Comparison of ENCODE assay signal across 9 cellular contexts in genomic region chr17:1645207-1646171, GRCh38. TPM values are rescaled to one million over a fixed set of nuclear protein-coding genes. Genes with fewer than 3 reads are reported as not detected.
DNase-seq lines count a peak whose midpoint lies in the region; ATAC-seq and TF ChIP-seq lines count a peak whose summit lies in the region.
"Had no signal": no experiment of that assay in that cellular context is flagged by ENCODE, and none has a peak within 500 bp of the region (broad histone marks: within the 10 kb centered on the region; RNA-seq: fewer than 3 reads in every experiment).

Gene SCARF1 (minus strand): TSS chr17:1645732. CDS start chr17:1645697, 35 bp downstream.

- H3K4me2 ChIP-seq in mesendoderm (ENCODE audit: low read length), result no peak within 1 kb of the TSS

- H3K23ac ChIP-seq in mesendoderm (ENCODE audit: low read length), result no peak within 1 kb of the TSS

- peaks cover 2% of the 10 kb centered on the region for H3K36me3 Mint-ChIP-seq in T-helper 2 cell treated with Interferon-gamma antibody and Interleukin-4, amounts not matched to agents 5 μg/mL and 100 μg/mL, for 36 hours (ENCODE audit: low read depth)
- H3K36me3 Mint-ChIP-seq in type B pancreatic cell, result no peaks in the 10 kb centered on the region

- WGBS in mesendoderm (ENCODE audit: extremely low coverage, insufficient coverage, low lambda C conversion rate), result no CpG with 5 or more reads among the region's 25 CpGs

- H3K9ac ChIP-seq in mesendoderm (ENCODE audit: low read length), result peak within 1 kb of the TSS; percentile 50
- H3K9ac ChIP-seq: SK-N-SH had no signal

- peak within 1 kb of the TSS; percentile 74 for H3K4me3 Mint-ChIP-seq in T-helper 2 cell treated with Interferon-gamma antibody and Interleukin-4, amounts not matched to agents 5 μg/mL and 100 μg/mL, for 36 hours
- H3K4me3 Mint-ChIP-seq in type B pancreatic cell, result peak within 1 kb of the TSS; percentile 45

- no peak within 1 kb of the TSS for H2BK15ac ChIP-seq in mesendoderm (replicated peaks; ENCODE audit: low read depth)

- H3K79me1 ChIP-seq in mesendoderm (ENCODE audit: low read length), result no peaks in the 10 kb centered on the region

- DNase-seq in T-helper 2 cell treated with Interferon-gamma antibody and Interleukin-4, amounts not matched to agents 5 μg/mL and 100 μg/mL, for 36 hours (ENCODE audit: low spot score), result no peak
- no peak for DNase-seq in T-helper 2 cell
- peak; percentile 53 for DNase-seq in mesendoderm
- DNase-seq in type B pancreatic cell (ENCODE audit: extremely low spot score, unreplicated experiment), result no peak
- no peak for DNase-seq in T1000 (lab: John Stamatoyannopoulos, UW)
- DNase-seq in SHP77 treated with DMSO at 0.1 percent for 48 hours (lab: John Stamatoyannopoulos, UW), result no peak
- DNase-seq: SK-N-SH had no signal

- no peak within 1 kb of the TSS for H4K5ac ChIP-seq in mesendoderm (ENCODE audit: low read length)

- no peaks in the 10 kb centered on the region for H3K36me3 ChIP-seq in mesendoderm (ENCODE audit: control insufficient read depth, insufficient read depth, low read length)

- H3K27ac ChIP-seq in cingulate gyrus (ENCODE audit: low read depth, low read length) (peak within 1 kb of the TSS; percentile 60), mesendoderm (ENCODE audit: low read depth, low read length) (no peak within 1 kb of the TSS)

- H3K56ac ChIP-seq in mesendoderm (ENCODE audit: low read length), result peak within 1 kb of the TSS; percentile 78

- H3K4ac ChIP-seq in mesendoderm (ENCODE audit: low read depth, low read length), result no peak within 1 kb of the TSS

- peak within 1 kb of the TSS; percentile 50 for H2BK5ac ChIP-seq in mesendoderm (ENCODE audit: low read length)

- H3K79me2 ChIP-seq in mesendoderm (ENCODE audit: control insufficient read depth, insufficient read depth, low read length), result no peaks in the 10 kb centered on the region

- H3K4me3 ChIP-seq in mesendoderm (ENCODE audit: low read length), result no peak within 1 kb of the TSS

- no peaks in the 10 kb centered on the region for H3K9me3 Mint-ChIP-seq in T-helper 2 cell treated with Interferon-gamma antibody and Interleukin-4, amounts not matched to agents 5 μg/mL and 100 μg/mL, for 36 hours
- H3K9me3 Mint-ChIP-seq in type B pancreatic cell, result no peaks in the 10 kb centered on the region

- H3K4me1 ChIP-seq in mesendoderm (ENCODE audit: control insufficient read depth, low read depth, low read length), result peaks cover 8% of the 10 kb centered on the region

- no peaks in the 10 kb centered on the region for H3K27me3 ChIP-seq in mesendoderm (ENCODE audit: insufficient read depth, low read length, poor library complexity)

- no peak within 1 kb of the TSS for H4K8ac ChIP-seq in mesendoderm (ENCODE audit: low read depth, low read length)

- H2BK120ac ChIP-seq in mesendoderm (ENCODE audit: low read depth, low read length), result no peak within 1 kb of the TSS

- H2AK5ac ChIP-seq in mesendoderm (ENCODE audit: low read length), result peak within 1 kb of the TSS; percentile 51

- H3K4me1 Mint-ChIP-seq in T-helper 2 cell treated with Interferon-gamma antibody and Interleukin-4, amounts not matched to agents 5 μg/mL and 100 μg/mL, for 36 hours (ENCODE audit: low read depth), result peaks cover 26% of the 10 kb centered on the region
- H3K4me1 Mint-ChIP-seq in type B pancreatic cell (ENCODE audit: unreplicated experiment), result peaks cover 18% of the 10 kb centered on the region

- peak within 1 kb of the TSS; percentile 75 for H3K27ac Mint-ChIP-seq in T-helper 2 cell treated with Interferon-gamma antibody and Interleukin-4, amounts not matched to agents 5 μg/mL and 100 μg/mL, for 36 hours
- H3K27ac Mint-ChIP-seq in type B pancreatic cell, result no peak within 1 kb of the TSS

- H3K27me3 Mint-ChIP-seq in T-helper 2 cell treated with Interferon-gamma antibody and Interleukin-4, amounts not matched to agents 5 μg/mL and 100 μg/mL, for 36 hours (ENCODE audit: low read depth), result no peaks in the 10 kb centered on the region
- H3K27me3 Mint-ChIP-seq in type B pancreatic cell, result peaks cover 15% of the 10 kb centered on the region

- no peak within 1 kb of the TSS for H3K18ac ChIP-seq in mesendoderm (ENCODE audit: low read length)

- TF ChIP-seq CTCF in type B pancreatic cell (conservative IDR thresholded peaks at IDR 0.05), result no peak

- ATAC-seq in HG02840 (IDR thresholded peaks at IDR 0.05; ENCODE audit: low FRiP score, unreplicated experiment), result no peak

RNA-seq across cellular contexts. Expression of gene SCARF1, which starts in this region (rescaled TPM):
- polyA plus RNA-seq in mesendoderm (2013, experiment 1 of 2), result 0.97 TPM
- polyA plus RNA-seq in mesendoderm (2013, experiment 2 of 2), result 1.1 TPM
- total RNA-seq in type B pancreatic cell (ENCODE audit: low replicate concordance), result 0.97 and 1.3 TPM in 2 replicates
